In the genomic region with DNA sequence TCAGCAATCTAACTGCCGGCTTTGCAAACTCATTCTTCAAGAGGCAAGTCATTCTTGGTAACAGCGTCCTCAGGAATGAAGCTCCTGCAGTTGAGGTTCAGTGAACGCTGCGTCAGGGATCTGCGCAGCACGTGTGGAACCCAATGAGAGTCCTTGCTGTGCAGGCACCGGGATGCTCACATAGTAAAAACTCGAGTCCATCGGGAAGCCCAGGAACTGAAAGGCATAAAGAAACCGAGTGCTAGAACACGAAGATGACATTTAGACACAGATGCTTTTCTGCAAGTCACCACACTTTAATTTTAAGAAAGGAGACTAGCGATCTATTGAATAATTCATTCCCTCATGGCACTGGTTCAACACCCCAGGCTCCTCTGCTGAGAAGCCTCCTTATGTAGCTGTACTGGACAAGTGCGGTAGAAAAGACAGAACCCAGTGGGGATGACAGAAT, we compare ENCODE assay signal across 1 cellular context.
TF ChIP-seq lines count a peak whose summit lies in the region.

No MANE protein-coding gene starts in this region.

TF ChIP-seq in IMR-90, 13 proteins besides CTCF, POLR2A, EP300 and RAD21:
- TF ChIP-seq SMC3 (IDR thresholded peaks at IDR 0.05; ENCODE audit: low read depth, low read length) (no peak), BHLHE40 (IDR thresholded peaks at IDR 0.05; ENCODE audit: low read depth, low read length) (peak; percentile 15; the same call in 1 of the 2 replicates)
TF ChIP-seq in IMR-90: peak in this region for 1.
